8 cellular contexts compared by ENCODE assay signal in genomic region chr16:77212736-77213541, GRCh38.
DNase-seq lines count a peak whose midpoint lies in the region; ATAC-seq and TF ChIP-seq lines count a peak whose summit lies in the region.

No MANE protein-coding gene starts in this region.

- TF ChIP-seq CTCF in KMS-11 (conservative IDR thresholded peaks at IDR 0.05; ENCODE audit: low read depth, low read length) = no peak

- H3K4me1 ChIP-seq in KMS-11 (ENCODE audit: low read depth, poor library complexity, severe bottlenecking) = no peaks in the 10 kb centered on the region

- H3K4me3 ChIP-seq in KMS-11 (IDR thresholded peaks at IDR 0.05; ENCODE audit: insufficient read depth, low read depth, low read length) = no peak overlapping the region

- ATAC-seq in GM21529 (IDR thresholded peaks at IDR 0.05; ENCODE audit: unreplicated experiment) = peak; percentile 72

- H3K9ac ChIP-seq in KMS-11 = peak overlapping the region; percentile 84

- H3K36me3 ChIP-seq in KMS-11 (ENCODE audit: insufficient read depth) = no peaks in the 10 kb centered on the region

- H4K20me1 ChIP-seq in KMS-11 (ENCODE audit: insufficient read depth) = no peaks in the 10 kb centered on the region

- peak overlapping the region; percentile 66 for H3K27ac ChIP-seq in KMS-11

- peak overlapping the region; percentile 63 for H3K4me2 ChIP-seq in KMS-11

- H2AFZ ChIP-seq in KMS-11 (ENCODE audit: low read depth) = peak overlapping the region; percentile 94

- H3K27me3 ChIP-seq in KMS-11 (ENCODE audit: insufficient read depth, low read depth) = no peaks in the 10 kb centered on the region

- H3K79me2 ChIP-seq in KMS-11 (ENCODE audit: insufficient read depth, low read depth) = no peaks in the 10 kb centered on the region

- DNase-seq in DMS79 treated with DMSO at 0.1 percent for 48 hours (lab: John Stamatoyannopoulos, UW) (peak; percentile 23), SW 1271 (lab: John Stamatoyannopoulos, UW) (peak; percentile 37 to 79), amniotic epithelial cell (ENCODE audit: low read depth) (peak; percentile 16), iPS-NIHi11 (ENCODE audit: low spot score) (peak; percentile 88), NK-92 (lab: John Stamatoyannopoulos, UW; ENCODE audit: unreplicated experiment) (no peak)
- DNase-seq in stimulated activated CD4-positive, alpha-beta T cell treated with anti-CD3 and anti-CD28 coated beads, Interleukin-15, amount 100 ng/mL, for 48 hours (ENCODE audit: low read depth in 2 of 2) = peak; percentile 44 to 65
